In the genomic region with DNA sequence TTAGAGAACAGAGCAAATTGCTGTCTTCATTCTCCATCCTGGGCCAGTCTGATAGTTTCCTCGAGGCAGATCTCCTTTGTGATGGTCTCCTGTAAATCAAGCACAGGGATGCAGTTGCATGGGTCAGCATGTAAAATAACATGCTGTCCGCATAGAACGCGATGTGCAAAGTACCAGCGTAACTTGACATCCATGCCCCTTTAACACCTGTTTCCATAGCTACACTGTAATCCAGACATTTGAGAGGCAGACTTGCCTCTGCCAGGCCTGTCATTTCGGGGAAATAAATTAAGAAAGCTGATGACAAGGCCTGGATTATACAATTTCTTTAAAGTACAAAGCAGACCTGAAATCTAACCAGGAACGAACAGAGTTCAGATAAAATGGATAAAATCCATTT, we compare ENCODE assay signal across 20 cellular contexts.
DNase-seq lines count a peak whose midpoint lies in the region; ATAC-seq and TF ChIP-seq lines count a peak whose summit lies in the region.
"Had no signal": no experiment of that assay in that cellular context is flagged by ENCODE, and none has a peak within 500 bp of the region (broad histone marks: within the 10 kb centered on the region; RNA-seq: fewer than 3 reads in every experiment).

No MANE protein-coding gene starts in this region.

- H2AK5ac ChIP-seq in trophoblast cell (ENCODE audit: low read length) = no peak overlapping the region

- H3K27me3 Mint-ChIP-seq in brain = peaks cover 67% of the 10 kb centered on the region
- H3K27me3 Mint-ChIP-seq: B cell, IgD-negative memory B cell had no signal

- H3K4me1 Mint-ChIP-seq in brain = peaks cover 26% of the 10 kb centered on the region
- H3K4me1 Mint-ChIP-seq: B cell had no signal

- peak overlapping the region; percentile 83 for H3K23ac ChIP-seq in trophoblast cell (ENCODE audit: low read length)

- no peak overlapping the region for H2AFZ ChIP-seq in trophoblast cell (ENCODE audit: insufficient read depth, low read length, poor library complexity)

- H3K79me1 ChIP-seq in trophoblast cell (ENCODE audit: low read length) = no peaks in the 10 kb centered on the region

- ATAC-seq in activated naive CD4-positive, alpha-beta T cell treated with anti-CD3 and anti-CD28 coated beads, Interleukin-2, amount 50 U/mL, for 72 hours = no peak
- ATAC-seq in body of pancreas = no peak
- ATAC-seq: CD8-positive, alpha-beta T cell; GM12878; HepG2 had no signal

- no peak overlapping the region for H4K8ac ChIP-seq in trophoblast cell (ENCODE audit: low read depth, low read length)

- H3K4me2 ChIP-seq in trophoblast cell (ENCODE audit: low read length) = no peak overlapping the region
- H3K4me2 ChIP-seq: BLaER1 treated with 17β-estradiol and CSF1 and Interleukin-3, amounts not matched to agents 10 nM and 100 nM had no signal

- H3K9me3 Mint-ChIP-seq in brain = peaks cover 6 to 21% (median 10%) of the 10 kb centered on the region in 5 experiments
- no peaks in the 10 kb centered on the region for H3K9me3 Mint-ChIP-seq in activated naive CD4-positive, alpha-beta T cell treated with anti-CD3 and anti-CD28 coated beads, Interleukin-2, amount 50 U/mL, for 72 hours
- H3K9me3 Mint-ChIP-seq: CD8-positive, alpha-beta T cell had no signal

- H3K4me3 Mint-ChIP-seq in brain = no peak overlapping the region
- H3K4me3 Mint-ChIP-seq: B cell; CD8-positive, alpha-beta T cell; IgD-negative memory B cell had no signal

- no peak for TF ChIP-seq POLR2A in body of pancreas (IDR thresholded peaks at IDR 0.05)

- H3K79me2 ChIP-seq in trophoblast cell (ENCODE audit: control insufficient read depth, insufficient read depth, low read length, poor library complexity) = no peaks in the 10 kb centered on the region

- H2BK5ac ChIP-seq in trophoblast cell (ENCODE audit: low read depth, low read length, poor library complexity) = no peak overlapping the region

- no peaks in the 10 kb centered on the region for H3K36me3 ChIP-seq in trophoblast cell (ENCODE audit: control insufficient read depth in 1 of 2, insufficient read depth in 2 of 2, low read length in 2 of 2)
- H3K36me3 ChIP-seq in body of pancreas (replicated peaks in 1 of 2; ENCODE audit: insufficient read depth in 1 of 2, low read depth in 2 of 2) = no peaks in the 10 kb centered on the region
- H3K36me3 ChIP-seq: BLaER1 treated with 17β-estradiol and CSF1 and Interleukin-3, amounts not matched to agents 10 nM and 100 nM had no signal

- H2BK120ac ChIP-seq in trophoblast cell (ENCODE audit: insufficient read depth, low read length, poor library complexity) = no peak overlapping the region

- H3K18ac ChIP-seq in trophoblast cell (ENCODE audit: low read length) = no peak overlapping the region

- H3K4me1 ChIP-seq in trophoblast cell (ENCODE audit: control insufficient read depth in 1 of 2, insufficient read depth in 2 of 2, low read length in 2 of 2) = no peaks in the 10 kb centered on the region
- H3K4me1 ChIP-seq in body of pancreas = peaks cover 6% of the 10 kb centered on the region
- H3K4me1 ChIP-seq: BLaER1 treated with 17β-estradiol and CSF1 and Interleukin-3, amounts not matched to agents 10 nM and 100 nM had no signal

- intact Hi-C loops in body of pancreas (cut with DNase I) = no loop called here

- no peak overlapping the region for H3K14ac ChIP-seq in trophoblast cell (ENCODE audit: low read length)

- peaks cover 1% of the 10 kb centered on the region for H3K9me3 ChIP-seq in trophoblast cell (ENCODE audit: insufficient read depth, low read depth, low read length)
- H3K9me3 ChIP-seq in body of pancreas = no peaks in the 10 kb centered on the region

- H3K9ac ChIP-seq in trophoblast cell (ENCODE audit: low read length) = no peak overlapping the region
- H3K9ac ChIP-seq: BLaER1 treated with 17β-estradiol and CSF1 and Interleukin-3, amounts not matched to agents 10 nM and 100 nM had no signal

- TF ChIP-seq CTCF in brain (conservative IDR thresholded peaks at IDR 0.05) (no peak), GM20000 (IDR thresholded peaks at IDR 0.05; ENCODE audit: extremely low read depth, missing control alignments) (no peak), body of pancreas (IDR thresholded peaks at IDR 0.05) (no peak)

- no CpG with 5 or more reads among the region's 7 CpGs for WGBS in trophoblast cell (ENCODE audit: extremely low coverage, insufficient coverage, insufficient read length)
- 82 to 88% methylated on average over 7 of the region's 7 CpGs for WGBS in body of pancreas, 2 donors

- H3K27ac ChIP-seq in trophoblast cell (ENCODE audit: low read depth, low read length) = no peak overlapping the region
- H3K27ac ChIP-seq in body of pancreas = no peak overlapping the region
- H3K27ac ChIP-seq: BLaER1 treated with 17β-estradiol and CSF1 and Interleukin-3, amounts not matched to agents 10 nM and 100 nM had no signal

- DNase-seq in NCI-H748 (lab: John Stamatoyannopoulos, UW; ENCODE audit: unreplicated experiment) (peak; percentile 17), NCI-H748 treated with DMSO at 0.1 percent for 48 hours (lab: John Stamatoyannopoulos, UW) (no peak), trophoblast cell (no peak), GM20000 (ENCODE audit: low spot score) (no peak), body of pancreas (no peak)
- no peak for DNase-seq in activated naive CD4-positive, alpha-beta T cell treated with anti-CD3 and anti-CD28 coated beads, Interleukin-2, amount 50 U/mL, for 72 hours (ENCODE audit: low spot score in 2 of 2)
- DNase-seq in stimulated activated CD4-positive, alpha-beta T cell treated with anti-CD3 and anti-CD28 coated beads, Interleukin-12 subunit alpha, Interleukin-12 subunit beta, amount 100 ng/mL, for 4 hours = no peak
- DNase-seq: 8988T; Calu3; CD8-positive, alpha-beta T cell; DND-41; EL; GOT3; H7 had no signal

- H3K4me3 ChIP-seq in trophoblast cell (ENCODE audit: low read depth, low read length) = no peak overlapping the region
- no peak overlapping the region for H3K4me3 ChIP-seq in body of pancreas
- H3K4me3 ChIP-seq: BLaER1 treated with 17β-estradiol and CSF1 and Interleukin-3, amounts not matched to agents 10 nM and 100 nM; GM12878 had no signal

- no peak overlapping the region for H4K12ac ChIP-seq in trophoblast cell (ENCODE audit: low read depth, low read length)

- H3K36me3 Mint-ChIP-seq in brain = no peaks in the 10 kb centered on the region
- no peaks in the 10 kb centered on the region for H3K36me3 Mint-ChIP-seq in activated naive CD4-positive, alpha-beta T cell treated with anti-CD3 and anti-CD28 coated beads, Interleukin-2, amount 50 U/mL, for 72 hours
- H3K36me3 Mint-ChIP-seq: CD8-positive, alpha-beta T cell had no signal

- no peak overlapping the region for H2BK12ac ChIP-seq in trophoblast cell (ENCODE audit: low read length)

- no peaks in the 10 kb centered on the region for H3K27me3 ChIP-seq in trophoblast cell (ENCODE audit: insufficient read depth, low read length)
- H3K27me3 ChIP-seq in body of pancreas = no peaks in the 10 kb centered on the region
- H3K27me3 ChIP-seq: BLaER1 treated with 17β-estradiol and CSF1 and Interleukin-3, amounts not matched to agents 10 nM and 100 nM had no signal

- no peak overlapping the region for H3K4ac ChIP-seq in trophoblast cell (ENCODE audit: low read depth, low read length)

- peak overlapping the region in 3 of 5 experiments; percentile 8 to 90 (median 23) for H3K27ac Mint-ChIP-seq in brain
- H3K27ac Mint-ChIP-seq in activated naive CD4-positive, alpha-beta T cell treated with anti-CD3 and anti-CD28 coated beads, Interleukin-2, amount 50 U/mL, for 72 hours = no peak overlapping the region
- H3K27ac Mint-ChIP-seq: B cell; CD8-positive, alpha-beta T cell; IgD-negative memory B cell had no signal

- no peak overlapping the region for H4K91ac ChIP-seq in trophoblast cell (ENCODE audit: low read depth, low read length)

Comparison
In these comparisons a context has a peak if more than half of its experiments do, and no peak if none do; other contexts are left out.
1. H3K27ac Mint-ChIP-seq: peak in brain (3 of 5); none in activated naive CD4-positive, alpha-beta T cell treated with anti-CD3 and anti-CD28 coated beads, Interleukin-2, amount 50 U/mL, for 72 hours (0 of 2).